ENCODE assay signal across 19 cellular contexts in the genomic region with DNA sequence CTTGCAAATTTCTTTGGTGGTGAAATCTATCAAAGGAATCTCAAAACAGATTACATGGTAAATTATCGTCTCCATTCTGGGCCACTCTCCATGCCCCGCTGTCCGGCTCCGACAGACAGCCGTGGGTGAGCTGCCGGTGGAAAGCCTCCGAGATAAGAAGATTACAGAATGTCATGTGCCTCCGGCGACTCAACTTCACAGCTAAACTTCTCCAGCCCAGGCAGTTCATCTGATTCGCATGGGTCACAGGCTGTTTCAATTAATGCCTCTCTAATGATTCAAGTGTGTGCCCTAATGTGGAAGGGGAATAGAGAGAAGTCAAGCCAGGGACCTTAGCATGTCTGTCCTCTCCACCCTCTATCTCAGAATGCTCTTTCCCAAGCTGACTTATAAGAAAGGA.
A peak's percentile ranks its signal among the peaks of the same experiment; 100 is the strongest.
DNase-seq lines count a peak whose midpoint lies in the region; ATAC-seq, FAIRE-seq and TF ChIP-seq lines count a peak whose summit lies in the region.
"Had no signal": no experiment of that assay in that cellular context is flagged by ENCODE, and none has a peak within 500 bp of the region (broad histone marks: within the 10 kb centered on the region; RNA-seq: fewer than 3 reads in every experiment).

No MANE protein-coding gene starts in this region.

- H3K36me3 Mint-ChIP-seq in neural progenitor cell: no peaks in the 10 kb centered on the region

- WGBS in H1 (ENCODE audit: extremely low coverage in 1 of 2, insufficient coverage in 1 of 2, insufficient read length in 1 of 2, insufficient replicate concordance in 2 of 2, low coverage in 1 of 2, low lambda C conversion rate in 2 of 2, missing lambda C conversion rate in 1 of 2), 2 experiments: 90% methylated on average over 10 of the region's 10 CpGs; no CpG with 5 or more reads in 1 of the 2 experiments

- H2BK12ac ChIP-seq in H1 (ENCODE audit: low read depth, low read length): peak overlapping the region; percentile 35; the same call in 1 of the 2 replicates

- H3F3A ChIP-seq in neural progenitor cell (ENCODE audit: low read depth): peaks cover 12% of the 10 kb centered on the region

- H3K14ac ChIP-seq in H1 (ENCODE audit: insufficient read length): no peak overlapping the region

- peaks cover 15% of the 10 kb centered on the region for H3K9me3 Mint-ChIP-seq in neural progenitor cell
- H3K9me3 Mint-ChIP-seq: CD4-positive, alpha-beta T cell had no signal

- peak overlapping the region; percentile 11 for H3K4me3 Mint-ChIP-seq in neural progenitor cell
- H3K4me3 Mint-ChIP-seq: CD4-positive, alpha-beta T cell had no signal

- H3K27ac Mint-ChIP-seq in neural progenitor cell: peak overlapping the region; percentile 70
- H3K27ac Mint-ChIP-seq: CD4-positive, alpha-beta T cell had no signal

- peaks cover 53% of the 10 kb centered on the region for H3K4me1 Mint-ChIP-seq in neural progenitor cell

- no peak overlapping the region for H3K56ac ChIP-seq in H1 (replicated peaks; ENCODE audit: insufficient read length, low read depth, low read length)

- H4K91ac ChIP-seq in H1 (replicated peaks; ENCODE audit: insufficient read length, low read length): no peak overlapping the region

- no peaks in the 10 kb centered on the region; a peak in 1 of 7 replicates for H3K27me3 ChIP-seq in H1 (replicated peaks in 1 of 4; ENCODE audit: control insufficient read depth in 3 of 4, extremely low read depth in 1 of 4, insufficient read depth in 3 of 4, low read length in 3 of 4)
- H3K27me3 ChIP-seq in neural progenitor cell: no peaks in the 10 kb centered on the region
- H3K27me3 ChIP-seq: BLaER1 treated with 17β-estradiol and CSF1 and Interleukin-3, amounts not matched to agents 10 nM and 100 nM had no signal

- H3K4me1 ChIP-seq in H1 (replicated peaks in 1 of 4; ENCODE audit: control insufficient read depth in 3 of 4, insufficient read depth in 4 of 4, low read length in 3 of 4): peaks cover 0 to 8% (median 4%) of the 10 kb centered on the region in 4 experiments; a peak in 3 of 7 replicates
- peaks cover 27% of the 10 kb centered on the region for H3K4me1 ChIP-seq in neural progenitor cell
- H3K4me1 ChIP-seq: A549; BLaER1 treated with 17β-estradiol and CSF1 and Interleukin-3, amounts not matched to agents 10 nM and 100 nM had no signal

- no peaks in the 10 kb centered on the region for H3K79me1 ChIP-seq in H1 (ENCODE audit: low read depth, low read length)

- H3K23ac ChIP-seq in H1 (ENCODE audit: insufficient read length): no peak overlapping the region

- H4K8ac ChIP-seq in H1 (ENCODE audit: extremely low read depth, insufficient read depth, low read length): no peak overlapping the region

- TF ChIP-seq CTCF in H1 (IDR thresholded peaks at IDR 0.05; ENCODE audit: control extremely low read depth in 1 of 3, insufficient read depth in 1 of 3, low read depth in 1 of 3, low read length in 3 of 3): no peak
- TF ChIP-seq CTCF in neural progenitor cell (IDR thresholded peaks at IDR 0.05): no peak

- no peak overlapping the region for H2BK15ac ChIP-seq in H1 (ENCODE audit: low read length)

- H3K4me3 ChIP-seq in H1 (ENCODE audit: extremely low read depth in 1 of 4, insufficient read depth in 2 of 4, low read depth in 3 of 4, low read length in 4 of 4) (no peak overlapping the region), neural progenitor cell (no peak overlapping the region)
- H3K4me3 ChIP-seq: A549; BLaER1 treated with 17β-estradiol and CSF1 and Interleukin-3, amounts not matched to agents 10 nM and 100 nM; GM12878 had no signal

- H2BK120ac ChIP-seq in H1 (replicated peaks; ENCODE audit: low read depth, low read length): no peak overlapping the region

- H3K4me2 ChIP-seq in H1 (ENCODE audit: insufficient read depth in 1 of 2, low read depth in 2 of 2, low read length in 2 of 2) (no peak overlapping the region), neural progenitor cell (no peak overlapping the region)
- H3K4me2 ChIP-seq: A549; BLaER1 treated with 17β-estradiol and CSF1 and Interleukin-3, amounts not matched to agents 10 nM and 100 nM had no signal

- no peak overlapping the region for H2AK5ac ChIP-seq in H1 (ENCODE audit: low read depth, low read length)

- no peaks in the 10 kb centered on the region for H4K20me1 ChIP-seq in H1 (replicated peaks in 1 of 2; ENCODE audit: control insufficient read depth in 1 of 2, insufficient read depth in 2 of 2, low read length in 2 of 2)
- no peaks in the 10 kb centered on the region for H4K20me1 ChIP-seq in neural progenitor cell (ENCODE audit: low read depth)
- H4K20me1 ChIP-seq: BLaER1 treated with 17β-estradiol and CSF1 and Interleukin-3, amounts not matched to agents 10 nM and 100 nM had no signal

- no peak for TF ChIP-seq EP300 in H1 (IDR thresholded peaks at IDR 0.05; ENCODE audit: borderline replicate concordance in 1 of 2, low read depth in 2 of 2, low read length in 2 of 2)

- no peak overlapping the region for H3K18ac ChIP-seq in H1 (ENCODE audit: extremely low read depth, low read length)

- ATAC-seq in GM21529 (IDR thresholded peaks at IDR 0.05; ENCODE audit: unreplicated experiment): no peak
- no peak for ATAC-seq in GM21786 (IDR thresholded peaks at IDR 0.05; ENCODE audit: unreplicated experiment)
- ATAC-seq: A549, GM12878, HCT116, HepG2 had no signal

- CTCF ChIA-PET in H1 (lab: Charles Lee; ENCODE audit: partially characterized antibody): interaction anchor here (0.7 to 1.3 kb wide), 6 partner anchors 9 to 277 kb away, joined by 3 to 5 read pairs (median 3); no protein-coding TSS in a partner anchor

- DNase-seq in D341Med (ENCODE audit: low spot score): peak; percentile 32
- peak; percentile 29 for DNase-seq in NCI-H82 treated with DMSO at 0.1 percent for 48 hours (lab: John Stamatoyannopoulos, UW; ENCODE audit: unreplicated experiment)
- no peak for DNase-seq in H1 (ENCODE audit: low read depth in 1 of 2, low spot score in 2 of 2)
- no peak for DNase-seq in neural progenitor cell (ENCODE audit: low spot score)
- no peak for DNase-seq in stimulated activated CD4-positive, alpha-beta T cell treated with anti-CD3 and anti-CD28 coated beads, Interleukin-15, amount 100 ng/mL, for 24 hours
- DNase-seq in activated CD4-positive, alpha-beta T cell treated with anti-CD3 and anti-CD28 coated beads, Interleukin-2, amount 50 U/mL, for 1 hour: no peak
- DNase-seq: Calu3; CD4-positive, alpha-beta T cell; DMS79 had no signal

- H3K9ac ChIP-seq in H1 (replicated peaks in 1 of 4; ENCODE audit: extremely low read depth in 1 of 4, low read depth in 3 of 4, low read length in 3 of 4): no peak overlapping the region
- H3K9ac ChIP-seq in neural progenitor cell: no peak overlapping the region
- H3K9ac ChIP-seq: BLaER1 treated with 17β-estradiol and CSF1 and Interleukin-3, amounts not matched to agents 10 nM and 100 nM had no signal

- POLR2A ChIA-PET in H1 (lab: Charles Lee; ENCODE audit: partially characterized antibody): no interaction called here

- H3K27me3 Mint-ChIP-seq in neural progenitor cell (ENCODE audit: insufficient read depth, low read depth): peaks cover 9% of the 10 kb centered on the region
- H3K27me3 Mint-ChIP-seq: CD4-positive, alpha-beta T cell had no signal

- H3K79me2 ChIP-seq in H1 (ENCODE audit: control insufficient read depth in 1 of 2, insufficient read depth in 2 of 2, low read length in 2 of 2) (no peaks in the 10 kb centered on the region), neural progenitor cell (ENCODE audit: low read depth) (no peaks in the 10 kb centered on the region)

- FAIRE-seq in H1 (lab: Jason Lieb, UNC): no peak
- FAIRE-seq: A549, GM12878, GM18507, H54, HepG2, HTR-8/SVneo had no signal

- TF ChIP-seq RAD21 in H1 (IDR thresholded peaks at IDR 0.05 in 1 of 2, conservative IDR thresholded peaks at IDR 0.05 in 1 of 2; ENCODE audit: low read depth in 2 of 2, low read length in 2 of 2): no peak

- H2AFZ ChIP-seq in H1 (ENCODE audit: low read length): no peak overlapping the region
- H2AFZ ChIP-seq in neural progenitor cell (replicated peaks): no peak overlapping the region

- no peaks in the 10 kb centered on the region for H3K23me2 ChIP-seq in H1 (ENCODE audit: low read depth, low read length)

- H4K5ac ChIP-seq in H1 (ENCODE audit: insufficient read length, low read depth, low read length): no peak overlapping the region

- no peak overlapping the region for H2BK20ac ChIP-seq in H1 (ENCODE audit: low read length)

- no peak overlapping the region for H2BK5ac ChIP-seq in H1 (ENCODE audit: low read depth, low read length)

- H3K27ac ChIP-seq in H1 (ENCODE audit: low read depth, low read length): no peak overlapping the region
- H3K27ac ChIP-seq in neural progenitor cell: no peak overlapping the region
- H3K27ac ChIP-seq: A549; BLaER1 treated with 17β-estradiol and CSF1 and Interleukin-3, amounts not matched to agents 10 nM and 100 nM had no signal

- H3K9me3 ChIP-seq in H1 (ENCODE audit: insufficient read depth in 2 of 2, low read depth in 1 of 2, low read length in 1 of 2) (no peaks in the 10 kb centered on the region), neural progenitor cell (ENCODE audit: low read depth) (no peaks in the 10 kb centered on the region)
- H3K9me3 ChIP-seq: BLaER1 treated with 17β-estradiol and CSF1 and Interleukin-3, amounts not matched to agents 10 nM and 100 nM had no signal

- H3K4ac ChIP-seq in H1 (replicated peaks; ENCODE audit: insufficient read length, low read depth, low read length): no peak overlapping the region

- no peak for TF ChIP-seq POLR2A in H1 (IDR thresholded peaks at IDR 0.05; ENCODE audit: control extremely low read depth in 1 of 2, low read depth in 2 of 2, low read length in 2 of 2)

- H3K36me3 ChIP-seq in H1 (ENCODE audit: control insufficient read depth in 2 of 4, insufficient read depth in 4 of 4, low read length in 3 of 4): no peaks in the 10 kb centered on the region
- H3K36me3 ChIP-seq in neural progenitor cell: no peaks in the 10 kb centered on the region
- H3K36me3 ChIP-seq: BLaER1 treated with 17β-estradiol and CSF1 and Interleukin-3, amounts not matched to agents 10 nM and 100 nM had no signal

TF ChIP-seq in H1, 55 proteins besides CTCF, POLR2A, EP300 and RAD21:
- no peak for TF ChIP-seq TAF1 (IDR thresholded peaks at IDR 0.05; ENCODE audit: low read depth, low read length)
- no peak for TF ChIP-seq BCL11A (IDR thresholded peaks at IDR 0.05; ENCODE audit: low read depth in 2 of 2, low read length in 2 of 2)
- no peak for TF ChIP-seq JUN (IDR thresholded peaks at IDR 0.05; ENCODE audit: low read depth, low read length)

Comparison
In these comparisons a context has a peak if more than half of its experiments do, and no peak if none do; other contexts are left out.
1. DNase-seq: peak in D341Med (single experiment) and NCI-H82 treated with DMSO at 0.1 percent for 48 hours (single experiment); none in H1 (0 of 2), neural progenitor cell (single experiment), stimulated activated CD4-positive, alpha-beta T cell treated with anti-CD3 and anti-CD28 coated beads, Interleukin-15, amount 100 ng/mL, for 24 hours (single experiment) and activated CD4-positive, alpha-beta T cell treated with anti-CD3 and anti-CD28 coated beads, Interleukin-2, amount 50 U/mL, for 1 hour (single experiment).